25 cellular contexts compared by ENCODE assay signal in genomic region chr7:55912748-55913158, GRCh38. TPM values are rescaled to one million over a fixed set of nuclear protein-coding genes. Genes with fewer than 3 reads are reported as not detected.
DNase-seq lines count a peak whose midpoint lies in the region; ATAC-seq, FAIRE-seq and TF ChIP-seq lines count a peak whose summit lies in the region.
"Had no signal": no experiment of that assay in that cellular context is flagged by ENCODE, and none has a peak within 500 bp of the region (broad histone marks: within the 10 kb centered on the region; RNA-seq: fewer than 3 reads in every experiment).

No MANE protein-coding gene starts in this region.

- no peak overlapping the region for H3K4me2 ChIP-seq in HepG2 (ENCODE audit: low read depth, low read length)

- peak overlapping the region; percentile 79; the same call in 1 of the 2 replicates for H3K27ac Mint-ChIP-seq in WTC11
- H3K27ac Mint-ChIP-seq: activated CD8-positive, alpha-beta memory T cell treated with anti-CD3 and anti-CD28 coated beads, Interleukin-2, amount 10 ng/mL, durations not matched to agents 7 days and 5 days had no signal

- H3K36me3 Mint-ChIP-seq in WTC11: peaks cover 23% of the 10 kb centered on the region

- no peak overlapping the region for H3K9ac ChIP-seq in HepG2 (ENCODE audit: insufficient read depth, low read depth, low read length)

- no peaks in the 10 kb centered on the region for H3K4me1 Mint-ChIP-seq in WTC11
- H3K4me1 Mint-ChIP-seq: central memory CD8-positive, alpha-beta T cell; nephron had no signal

- POLR2A ChIA-PET in HepG2 (lab: Yijun Ruan, JAX) (no interaction called here), WTC11 (lab: Charles Lee) (no interaction called here)

- TF ChIP-seq EP300 in HepG2 (IDR thresholded peaks at IDR 0.05; ENCODE audit: low read depth in 2 of 2, low read length in 2 of 2) (no peak), HepG2 (CRISPR knock-in tag; IDR thresholded peaks at IDR 0.05; ENCODE audit: borderline replicate concordance) (no peak)

- in situ Hi-C loops in HepG2 (cut with HindIII; ENCODE audit: extremely low pct_ligation_motif_present, low pct_unique_long_range_greater_than_20kb): no loop called here

- H3K9me3 ChIP-seq in HepG2 (ENCODE audit: low read length) (no peaks in the 10 kb centered on the region), right lobe of liver (no peaks in the 10 kb centered on the region)
- H3K9me3 ChIP-seq: heart right ventricle, prostate gland had no signal

- H3K4me3 Mint-ChIP-seq in WTC11: no peak overlapping the region
- H3K4me3 Mint-ChIP-seq: activated CD8-positive, alpha-beta memory T cell treated with anti-CD3 and anti-CD28 coated beads, Interleukin-2, amount 10 ng/mL, durations not matched to agents 7 days and 5 days; CD4-positive, CD25-positive, alpha-beta regulatory T cell; central memory CD8-positive, alpha-beta T cell; nephron had no signal

- TF ChIP-seq CTCF in HepG2 (CRISPR knock-in tag; IDR thresholded peaks at IDR 0.05): no peak
- TF ChIP-seq CTCF in right lobe of liver (IDR thresholded peaks at IDR 0.05): no peak
- TF ChIP-seq CTCF in WTC11 (IDR thresholded peaks at IDR 0.05): no peak

- H3K9me3 Mint-ChIP-seq in WTC11: peaks cover 4% of the 10 kb centered on the region; the same call in 1 of the 2 replicates
- H3K9me3 Mint-ChIP-seq: central memory CD8-positive, alpha-beta T cell had no signal

- no peak for FAIRE-seq in HepG2 (lab: Jason Lieb, UNC)
- FAIRE-seq: GM12892, keratinocyte had no signal

- no peaks in the 10 kb centered on the region for H4K20me1 ChIP-seq in HepG2 (ENCODE audit: insufficient read depth, low read length)

- no TSS peak for BruUV-seq in HepG2 (replicated peaks; lab: Mats Ljungman, UMichigan)

- intact Hi-C loops in HepG2 (cut with micrococcal nuclease; ENCODE audit: unreplicated experiment) (no loop called here), right lobe of liver (cut with DNase I) (no loop called here)

- H3K79me2 ChIP-seq in HepG2 (ENCODE audit: insufficient read depth, low read length): no peaks in the 10 kb centered on the region

- H3K4me3 ChIP-seq in HepG2 (replicated peaks in 1 of 3; ENCODE audit: insufficient read depth in 1 of 3, low read depth in 2 of 3, low read length in 3 of 3): no peak overlapping the region
- H3K4me3 ChIP-seq in right lobe of liver: no peak overlapping the region
- H3K4me3 ChIP-seq: heart right ventricle, prostate gland, skin epidermis had no signal

- H3K27me3 Mint-ChIP-seq in WTC11 (ENCODE audit: low read depth): no peaks in the 10 kb centered on the region
- H3K27me3 Mint-ChIP-seq: activated CD8-positive, alpha-beta memory T cell treated with anti-CD3 and anti-CD28 coated beads, Interleukin-2, amount 10 ng/mL, durations not matched to agents 7 days and 5 days; CD4-positive, CD25-positive, alpha-beta regulatory T cell; central memory CD8-positive, alpha-beta T cell had no signal

- H3K4me1 ChIP-seq in HepG2 (ENCODE audit: insufficient read depth, low read length) (no peaks in the 10 kb centered on the region), right lobe of liver (no peaks in the 10 kb centered on the region)
- H3K4me1 ChIP-seq: prostate gland had no signal

- ATAC-seq in HepG2: no peak
- no peak for ATAC-seq in right lobe of liver
- ATAC-seq in WTC11: no peak
- no peak for ATAC-seq in HG02852 (IDR thresholded peaks at IDR 0.05; ENCODE audit: unreplicated experiment)
- no peak for ATAC-seq in HG02884 (IDR thresholded peaks at IDR 0.05; ENCODE audit: unreplicated experiment)
- no peak for ATAC-seq in HG03139 (IDR thresholded peaks at IDR 0.05; ENCODE audit: unreplicated experiment)
- ATAC-seq: activated CD8-positive, alpha-beta memory T cell treated with anti-CD3 and anti-CD28 coated beads, Interleukin-2, amount 10 ng/mL, durations not matched to agents 7 days and 5 days; heart right ventricle had no signal

- CTCF ChIA-PET in HepG2 (lab: Yijun Ruan, JAX; ENCODE audit: low intra/inter-chr PET ratio, low total read pairs) (no interaction called here), WTC11 (lab: Charles Lee) (no interaction called here)

- H3K27me3 ChIP-seq in HepG2 (ENCODE audit: control insufficient read depth in 1 of 2, insufficient read depth in 2 of 2, low read length in 2 of 2) (no peaks in the 10 kb centered on the region), right lobe of liver (no peaks in the 10 kb centered on the region)
- H3K27me3 ChIP-seq: heart right ventricle had no signal

- H3K36me3 ChIP-seq in HepG2 (replicated peaks in 1 of 2; ENCODE audit: control insufficient read depth in 1 of 2, insufficient read depth in 2 of 2, low read length in 2 of 2): no peaks in the 10 kb centered on the region; a peak in 1 of 5 replicates
- peaks cover 0 to 4% (median 0%) of the 10 kb centered on the region in 4 donors for H3K36me3 ChIP-seq in right lobe of liver
- H3K36me3 ChIP-seq: prostate gland had no signal

- no peak overlapping the region for H3K27ac ChIP-seq in HepG2 (ENCODE audit: extremely low read length, insufficient read depth, low read length)
- no peak overlapping the region for H3K27ac ChIP-seq in right lobe of liver
- peak overlapping the region; percentile 92 for H3K27ac ChIP-seq in temporal lobe (ENCODE audit: low read depth, low read length)
- H3K27ac ChIP-seq: heart right ventricle, prostate gland, skin epidermis had no signal

- DNase-seq in HepG2 (ENCODE audit: low spot score): no peak
- no peak for DNase-seq in right lobe of liver
- DNase-seq in WTC11 (ENCODE audit: low spot score): no peak
- peak; percentile 12 to 29 for DNase-seq in hippocampal formation (lab: John Stamatoyannopoulos, UW)
- DNase-seq: activated CD4-positive, alpha-beta T cell treated with anti-CD3 and anti-CD28 coated beads for 4 hours; activated CD8-positive, alpha-beta memory T cell treated with anti-CD3 and anti-CD28 coated beads, Interleukin-2, amount 10 ng/mL, durations not matched to agents 7 days and 5 days; CD4-positive, CD25-positive, alpha-beta regulatory T cell; effector memory CD4-positive, alpha-beta T cell; heart right ventricle; NCI-H1694; NCI-H2227 treated with DMSO at 0.1 percent for 48 hours; stimulated activated CD4-positive, alpha-beta T cell treated with anti-CD3 and anti-CD28 coated beads, Interleukin-4, amount 100 ng/mL, for 1 hour had no signal

- H2AFZ ChIP-seq in HepG2 (ENCODE audit: low read length): no peak overlapping the region

- no peak for TF ChIP-seq RAD21 in HepG2 (CRISPR knock-in tag; IDR thresholded peaks at IDR 0.05)

- 84% methylated on average over 3 of the region's 3 CpGs for WGBS in HepG2 (ENCODE audit: low lambda C conversion rate)
- 60% methylated on average over 3 of the region's 3 CpGs for WGBS in right lobe of liver (ENCODE audit: insufficient coverage, low coverage, low lambda C conversion rate, missing lambda C conversion rate)

- TF ChIP-seq POLR2A in HepG2 (IDR thresholded peaks at IDR 0.05; ENCODE audit: insufficient read depth in 1 of 2, low read depth in 2 of 2, low read length in 2 of 2) (no peak), right lobe of liver (IDR thresholded peaks at IDR 0.05) (no peak)

RNA-seq across cellular contexts. Expression of gene ZNF713, which starts 25.5 kb away (rescaled TPM):
- 2.3 and 3.4 TPM in 2 replicates for total RNA-seq in HepG2 (2016; rRNA removed; fragmentation: Illumina TruSeq; extraction: Trizol)
- 0.88 and 1.9 TPM in 2 replicates for total RNA-seq in HepG2 (2016; cell fraction: cytosol; rRNA removed; fragmentation: Illumina TruSeq; extraction: Trizol; ENCODE audit: low read depth)
- 2.1 and 2.2 TPM in 2 replicates for total RNA-seq in HepG2 (2016; cell fraction: insoluble cytoplasmic fraction; rRNA removed; fragmentation: Illumina TruSeq; extraction: Trizol)
- 1.8 and 2.7 TPM in 2 replicates for total RNA-seq in HepG2 (2016; cell fraction: membrane; rRNA removed; fragmentation: Illumina TruSeq; extraction: Trizol)
- 2.2 and 2.9 TPM in 2 replicates for total RNA-seq in HepG2 (2016; cell fraction: nucleus; rRNA removed; fragmentation: Illumina TruSeq; extraction: Trizol)
- 0.82 and 1.1 TPM in 2 replicates for polyA plus RNA-seq in HepG2 (2011; rRNA removed)
- 0.58 and 0.76 TPM in 2 replicates for polyA plus RNA-seq in HepG2 (2011; cell fraction: cytosol; rRNA removed)
- 1.2 and 1.4 TPM in 2 replicates for polyA plus RNA-seq in HepG2 (2011; cell fraction: nucleus; rRNA removed)
- polyA plus RNA-seq in HepG2 (2012): 1.1 and 1.6 TPM in 2 replicates
- polyA plus RNA-seq in HepG2 (2016; cell fraction: cytosol; fragmentation: Illumina TruSeq; extraction: Trizol; ENCODE audit: low read depth): 0.61 and 0.79 TPM in 2 replicates
- 1.7 and 2.0 TPM in 2 replicates for polyA plus RNA-seq in HepG2 (2016; cell fraction: insoluble cytoplasmic fraction; fragmentation: Illumina TruSeq; extraction: Trizol; ENCODE audit: low read depth)
- polyA plus RNA-seq in HepG2 (2016; cell fraction: membrane; fragmentation: Illumina TruSeq; extraction: Trizol; ENCODE audit: low read depth): 1.5 and 2.3 TPM in 2 replicates
- 2.6 and 2.9 TPM in 2 replicates for polyA plus RNA-seq in HepG2 (2016; cell fraction: nucleus; fragmentation: Illumina TruSeq; extraction: Trizol; ENCODE audit: insufficient read depth, low read depth)
- polyA minus RNA-seq in HepG2 (2011; rRNA and poly(A)+ RNA removed; ENCODE audit: low replicate concordance): 1.3 and 1.8 TPM in 2 replicates
- 1.1 and 1.2 TPM in 2 replicates for polyA minus RNA-seq in HepG2 (2011; cell fraction: cytosol; rRNA and poly(A)+ RNA removed)
- polyA minus RNA-seq in HepG2 (2011; cell fraction: nucleus; rRNA and poly(A)+ RNA removed): 3.1 and 5.2 TPM in 2 replicates
- total RNA-seq in right lobe of liver: 1 to 10 TPM in 4 of 6 experiments, under 1 TPM in 2; 0.87 to 2.5 (median 1.1) TPM
- total RNA-seq in WTC11 (2021): 2.5 to 3.1 TPM (median 2.5 TPM) in 3 replicates
- total RNA-seq in temporal lobe: 31.5 TPM

RNA-seq across cellular contexts. Expression of gene MRPS17, which starts 38.9 kb away (rescaled TPM):
- total RNA-seq in HepG2 (2016; rRNA removed; fragmentation: Illumina TruSeq; extraction: Trizol) (31.3 and 39.2 TPM in 2 replicates), right lobe of liver (10 to 100 TPM in 2 of 6 experiments, 1 to 10 TPM in 4; 8.1 to 21.7 (median 9.8) TPM), WTC11 (2021) (23.5 to 25.9 TPM (median 25.6 TPM) in 3 replicates), temporal lobe (13.8 TPM)
- 10.5 and 11.1 TPM in 2 replicates for total RNA-seq in HepG2 (2016; cell fraction: cytosol; rRNA removed; fragmentation: Illumina TruSeq; extraction: Trizol; ENCODE audit: low read depth)
- total RNA-seq in HepG2 (2016; cell fraction: insoluble cytoplasmic fraction; rRNA removed; fragmentation: Illumina TruSeq; extraction: Trizol): 30.6 and 41.4 TPM in 2 replicates
- total RNA-seq in HepG2 (2016; cell fraction: membrane; rRNA removed; fragmentation: Illumina TruSeq; extraction: Trizol): 19.3 and 19.5 TPM in 2 replicates
- total RNA-seq in HepG2 (2016; cell fraction: nucleus; rRNA removed; fragmentation: Illumina TruSeq; extraction: Trizol): 9.2 TPM in 2 replicates
- polyA plus RNA-seq in HepG2 (2011; rRNA removed): 14.9 and 15.9 TPM in 2 replicates
- 10.3 and 14.3 TPM in 2 replicates for polyA plus RNA-seq in HepG2 (2011; cell fraction: cytosol; rRNA removed)
- 2.6 and 4.4 TPM in 2 replicates for polyA plus RNA-seq in HepG2 (2011; cell fraction: nucleus; rRNA removed)
- 18.6 and 25.6 TPM in 2 replicates for polyA plus RNA-seq in HepG2 (2012)
- 9.2 and 11.7 TPM in 2 replicates for polyA plus RNA-seq in HepG2 (2016; cell fraction: cytosol; fragmentation: Illumina TruSeq; extraction: Trizol; ENCODE audit: low read depth)
- polyA plus RNA-seq in HepG2 (2016; cell fraction: insoluble cytoplasmic fraction; fragmentation: Illumina TruSeq; extraction: Trizol; ENCODE audit: low read depth): 43.2 and 44.3 TPM in 2 replicates
- 13.4 and 13.9 TPM in 2 replicates for polyA plus RNA-seq in HepG2 (2016; cell fraction: membrane; fragmentation: Illumina TruSeq; extraction: Trizol; ENCODE audit: low read depth)
- polyA plus RNA-seq in HepG2 (2016; cell fraction: nucleus; fragmentation: Illumina TruSeq; extraction: Trizol; ENCODE audit: insufficient read depth, low read depth): 16.1 and 20.8 TPM in 2 replicates
- polyA minus RNA-seq in HepG2 (2011; rRNA and poly(A)+ RNA removed; ENCODE audit: low replicate concordance): 5.6 and 10.3 TPM in 2 replicates
- polyA minus RNA-seq in HepG2 (2011; cell fraction: cytosol; rRNA and poly(A)+ RNA removed): 3.0 and 5.9 TPM in 2 replicates
- polyA minus RNA-seq in HepG2 (2011; cell fraction: nucleus; rRNA and poly(A)+ RNA removed): 7.0 and 7.6 TPM in 2 replicates

RNA-seq across cellular contexts. Expression of gene SEPTIN14, which starts 50.2 kb away (rescaled TPM):
- total RNA-seq in HepG2 (2016; rRNA removed; fragmentation: Illumina TruSeq; extraction: Trizol) (not detected in 2 replicates), right lobe of liver (not detected), WTC11 (2021) (0.07 to 0.09 TPM (median 0.07 TPM) in 3 replicates), temporal lobe (under 0.01 TPM)
- total RNA-seq in HepG2 (2016; cell fraction: cytosol; rRNA removed; fragmentation: Illumina TruSeq; extraction: Trizol; ENCODE audit: low read depth): not detected in 2 replicates
- total RNA-seq in HepG2 (2016; cell fraction: insoluble cytoplasmic fraction; rRNA removed; fragmentation: Illumina TruSeq; extraction: Trizol): not detected in 2 replicates
- 0.03 TPM in 1 of 2 replicates, not detected in the other for total RNA-seq in HepG2 (2016; cell fraction: membrane; rRNA removed; fragmentation: Illumina TruSeq; extraction: Trizol)
- not detected in 2 replicates for total RNA-seq in HepG2 (2016; cell fraction: nucleus; rRNA removed; fragmentation: Illumina TruSeq; extraction: Trizol)
- polyA plus RNA-seq in HepG2 (2011; rRNA removed): not detected in 2 replicates
- not detected in 2 replicates for polyA plus RNA-seq in HepG2 (2011; cell fraction: cytosol; rRNA removed)
- polyA plus RNA-seq in HepG2 (2011; cell fraction: nucleus; rRNA removed): not detected in 2 replicates
- polyA plus RNA-seq in HepG2 (2012): 0.04 TPM in 1 of 2 replicates, not detected in the other
- polyA plus RNA-seq in HepG2 (2016; cell fraction: cytosol; fragmentation: Illumina TruSeq; extraction: Trizol; ENCODE audit: low read depth): not detected in 2 replicates
- polyA plus RNA-seq in HepG2 (2016; cell fraction: insoluble cytoplasmic fraction; fragmentation: Illumina TruSeq; extraction: Trizol; ENCODE audit: low read depth): not detected in 2 replicates
- polyA plus RNA-seq in HepG2 (2016; cell fraction: membrane; fragmentation: Illumina TruSeq; extraction: Trizol; ENCODE audit: low read depth): not detected in 2 replicates
- not detected in 2 replicates for polyA plus RNA-seq in HepG2 (2016; cell fraction: nucleus; fragmentation: Illumina TruSeq; extraction: Trizol; ENCODE audit: insufficient read depth, low read depth)
- not detected in 2 replicates for polyA minus RNA-seq in HepG2 (2011; rRNA and poly(A)+ RNA removed; ENCODE audit: low replicate concordance)
- polyA minus RNA-seq in HepG2 (2011; cell fraction: cytosol; rRNA and poly(A)+ RNA removed): not detected in 2 replicates
- not detected in 2 replicates for polyA minus RNA-seq in HepG2 (2011; cell fraction: nucleus; rRNA and poly(A)+ RNA removed)
- total RNA-seq: activated CD8-positive, alpha-beta memory T cell treated with anti-CD3 and anti-CD28 coated beads, Interleukin-2, amount 10 ng/mL, durations not matched to agents 7 days and 5 days; CD4-positive, CD25-positive, alpha-beta regulatory T cell; fibroblast of lung; heart right ventricle; lung microvascular endothelial cell; MCF 10A had no signal
- polyA plus RNA-seq: CD4-positive, CD25-positive, alpha-beta regulatory T cell; fibroblast of lung; heart right ventricle; keratinocyte had no signal

RNA-seq across cellular contexts. Expression of gene NIPSNAP2, which starts 51.6 kb away (rescaled TPM):
- total RNA-seq in HepG2 (2016; rRNA removed; fragmentation: Illumina TruSeq; extraction: Trizol): 40.3 and 56.5 TPM in 2 replicates
- 15.2 and 16.2 TPM in 2 replicates for total RNA-seq in HepG2 (2016; cell fraction: cytosol; rRNA removed; fragmentation: Illumina TruSeq; extraction: Trizol; ENCODE audit: low read depth)
- 40.6 and 57.0 TPM in 2 replicates for total RNA-seq in HepG2 (2016; cell fraction: insoluble cytoplasmic fraction; rRNA removed; fragmentation: Illumina TruSeq; extraction: Trizol)
- total RNA-seq in HepG2 (2016; cell fraction: membrane; rRNA removed; fragmentation: Illumina TruSeq; extraction: Trizol): 30.0 and 33.8 TPM in 2 replicates
- 23.7 and 23.8 TPM in 2 replicates for total RNA-seq in HepG2 (2016; cell fraction: nucleus; rRNA removed; fragmentation: Illumina TruSeq; extraction: Trizol)
- polyA plus RNA-seq in HepG2 (2011; rRNA removed): 47.2 and 61.5 TPM in 2 replicates
- 25.7 and 43.6 TPM in 2 replicates for polyA plus RNA-seq in HepG2 (2011; cell fraction: cytosol; rRNA removed)
- polyA plus RNA-seq in HepG2 (2011; cell fraction: nucleus; rRNA removed): 19.8 and 23.4 TPM in 2 replicates
- 40.5 and 41.2 TPM in 2 replicates for polyA plus RNA-seq in HepG2 (2012)
- 16.8 and 19.0 TPM in 2 replicates for polyA plus RNA-seq in HepG2 (2016; cell fraction: cytosol; fragmentation: Illumina TruSeq; extraction: Trizol; ENCODE audit: low read depth)
- polyA plus RNA-seq in HepG2 (2016; cell fraction: insoluble cytoplasmic fraction; fragmentation: Illumina TruSeq; extraction: Trizol; ENCODE audit: low read depth): 75.2 and 89.9 TPM in 2 replicates
- 27.3 and 27.5 TPM in 2 replicates for polyA plus RNA-seq in HepG2 (2016; cell fraction: membrane; fragmentation: Illumina TruSeq; extraction: Trizol; ENCODE audit: low read depth)
- polyA plus RNA-seq in HepG2 (2016; cell fraction: nucleus; fragmentation: Illumina TruSeq; extraction: Trizol; ENCODE audit: insufficient read depth, low read depth): 33.3 and 36.9 TPM in 2 replicates
- polyA minus RNA-seq in HepG2 (2011; rRNA and poly(A)+ RNA removed; ENCODE audit: low replicate concordance): 19.6 and 21.9 TPM in 2 replicates
- 28.3 and 28.4 TPM in 2 replicates for polyA minus RNA-seq in HepG2 (2011; cell fraction: cytosol; rRNA and poly(A)+ RNA removed)
- 49.2 and 60.8 TPM in 2 replicates for polyA minus RNA-seq in HepG2 (2011; cell fraction: nucleus; rRNA and poly(A)+ RNA removed)
- 10 to 100 TPM in 3 of 6 experiments, 1 to 10 TPM in 3; 7.0 to 15.9 (median 10.3) TPM for total RNA-seq in right lobe of liver
- 38.5 to 46.3 TPM (median 42.6 TPM) in 3 replicates for total RNA-seq in WTC11 (2021)
- total RNA-seq in temporal lobe: 42.8 TPM

Comparison
In these comparisons a context has a peak if more than half of its experiments do, and no peak if none do; other contexts are left out.
1. DNase-seq: peak in hippocampal formation (2 of 2); none in HepG2 (single experiment), right lobe of liver (0 of 3) and WTC11 (single experiment).